In the genomic region with DNA sequence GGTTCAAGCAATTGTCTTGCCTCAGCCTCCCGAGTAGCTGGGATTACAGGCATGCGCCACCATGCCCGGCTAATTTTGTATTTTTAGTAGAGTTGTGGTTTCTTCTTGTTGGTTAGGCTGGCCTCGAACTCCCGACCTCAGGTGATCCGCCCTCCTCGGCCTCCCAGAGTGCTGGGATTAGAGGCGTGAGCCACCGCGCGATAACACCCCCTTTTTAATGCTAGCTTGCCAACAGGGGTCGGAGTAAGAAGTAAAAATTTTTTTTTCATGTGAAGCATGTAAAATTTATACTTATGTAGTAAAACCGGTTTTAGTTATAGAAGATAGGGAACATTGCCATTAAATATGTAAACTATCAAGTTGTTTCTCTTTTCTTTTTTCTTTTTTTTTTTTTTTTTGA, we compare ENCODE assay signal across 12 cellular contexts. TPM values are rescaled to one million over a fixed set of nuclear protein-coding genes. Genes with fewer than 3 reads are reported as not detected.
DNase-seq lines count a peak whose midpoint lies in the region; ATAC-seq and TF ChIP-seq lines count a peak whose summit lies in the region.
"Not testable (repeated sequence)": the region's sequence is repeated elsewhere in the genome, so short reads cannot be mapped to it uniquely, and the experiment has no call there.
"Had no signal": no experiment of that assay in that cellular context is flagged by ENCODE, and none has a peak within 500 bp of the region (broad histone marks: within the 10 kb centered on the region; RNA-seq: fewer than 3 reads in every experiment).

No MANE protein-coding gene starts in this region.

- CTCF ChIA-PET in Calu3 (lab: Charles Lee): not testable (repeated sequence)

- H3K27ac ChIP-seq in iPS-18a (ENCODE audit: low read length); neural cell (ENCODE audit: low read length): not testable (repeated sequence)

- H3K36me3 Mint-ChIP-seq in Calu3 (ENCODE audit: insufficient read depth, unreplicated experiment) (peaks cover 34% of the 10 kb centered on the region), brain (peaks cover 11% of the 10 kb centered on the region)
- not testable (repeated sequence) for H3K36me3 Mint-ChIP-seq in T-helper 17 cell (ENCODE audit: low read depth); activated T-cell treated with anti-CD3 and anti-CD28 coated beads, Interleukin-2, amount 50 U/mL, for 72 hours (ENCODE audit: insufficient read depth in 2 of 2); type B pancreatic cell

- not testable (repeated sequence) for ATAC-seq in T-helper 17 cell; activated T-cell treated with anti-CD3 and anti-CD28 coated beads, Interleukin-2, amount 50 U/mL, for 72 hours (replicated peaks in 1 of 2)

- H3K4me2 ChIP-seq in neural cell (ENCODE audit: low read length): not testable (repeated sequence)

- H3K4me1 Mint-ChIP-seq in Calu3 (ENCODE audit: low read depth, unreplicated experiment) (peaks cover 14% of the 10 kb centered on the region), T-helper 17 cell (peaks cover 28% of the 10 kb centered on the region), brain (peaks cover 40% of the 10 kb centered on the region), type B pancreatic cell (ENCODE audit: unreplicated experiment) (peaks cover 14% of the 10 kb centered on the region)
- H3K4me1 Mint-ChIP-seq in activated T-cell treated with anti-CD3 and anti-CD28 coated beads, Interleukin-2, amount 50 U/mL, for 72 hours (ENCODE audit: low read depth): peaks cover 37% of the 10 kb centered on the region

- H3K79me2 ChIP-seq in neural cell (replicated peaks; ENCODE audit: insufficient read depth, low read length): peaks cover 49% of the 10 kb centered on the region

- H3K4me3 Mint-ChIP-seq in Calu3 (ENCODE audit: low read depth, unreplicated experiment) (peak overlapping the region; percentile 77), T-helper 17 cell (peak overlapping the region; percentile 97), brain (peak overlapping the region; percentile 94 to 99 (median 98)), type B pancreatic cell (peak overlapping the region; percentile 95)
- peak overlapping the region; percentile 89 to 95 for H3K4me3 Mint-ChIP-seq in activated T-cell treated with anti-CD3 and anti-CD28 coated beads, Interleukin-2, amount 50 U/mL, for 72 hours

- H2AFZ ChIP-seq in neural cell (ENCODE audit: low read depth, low read length): not testable (repeated sequence)

- not testable (repeated sequence) for H3K9ac ChIP-seq in iPS-18a (ENCODE audit: low read length); neural cell (ENCODE audit: low read length)

- not testable (repeated sequence) for H4K20me1 ChIP-seq in neural cell (ENCODE audit: insufficient read depth)

- H3K9me3 ChIP-seq in T-helper 17 cell (ENCODE audit: control insufficient read depth, low read length, poor library complexity, severe bottlenecking); iPS-18a (ENCODE audit: control insufficient read depth, low read depth, low read length); neural cell (ENCODE audit: low read length): not testable (repeated sequence)

- not testable (repeated sequence) for H3K27me3 ChIP-seq in iPS-18a (ENCODE audit: control insufficient read depth, insufficient read depth, low read length); neural cell (ENCODE audit: insufficient read depth, low read depth, low read length)

- TF ChIP-seq EP300 in neural cell (conservative IDR thresholded peaks at IDR 0.05; ENCODE audit: poor library complexity, severe bottlenecking): not testable (repeated sequence)

- H3K9me2 ChIP-seq in neural cell (ENCODE audit: insufficient read depth, low read length): not testable (repeated sequence)

- not testable (repeated sequence) for DNase-seq in Calu3; LNCaP clone FGC (ENCODE audit: low read depth); T-helper 17 cell; activated T-cell treated with anti-CD3 and anti-CD28 coated beads, Interleukin-2, amount 50 U/mL, for 72 hours; type B pancreatic cell (ENCODE audit: extremely low spot score, unreplicated experiment)

- H3K27me3 Mint-ChIP-seq in Calu3 (ENCODE audit: unreplicated experiment); T-helper 17 cell; activated T-cell treated with anti-CD3 and anti-CD28 coated beads, Interleukin-2, amount 50 U/mL, for 72 hours (ENCODE audit: low read depth); brain; type B pancreatic cell: not testable (repeated sequence)

- H3K4me1 ChIP-seq in iPS-18a (ENCODE audit: control insufficient read depth, low read depth, low read length): not testable (repeated sequence)

- BruUV-seq in Calu3 (replicated peaks; lab: Mats Ljungman, UMichigan): not testable (repeated sequence)

- not testable (repeated sequence) for H3F3A ChIP-seq in neural cell (ENCODE audit: insufficient read depth, low read length, poor library complexity, severe bottlenecking)

- not testable (repeated sequence) for H3K36me3 ChIP-seq in iPS-18a (ENCODE audit: control insufficient read depth, low read depth, low read length); neural cell (ENCODE audit: insufficient read depth, low read length)

- not testable (repeated sequence) for H3K9me3 Mint-ChIP-seq in Calu3 (ENCODE audit: low read depth, unreplicated experiment); activated T-cell treated with anti-CD3 and anti-CD28 coated beads, Interleukin-2, amount 50 U/mL, for 72 hours; brain; type B pancreatic cell

- not testable (repeated sequence) for TF ChIP-seq RAD21 in neural cell (conservative IDR thresholded peaks at IDR 0.05)

- not testable (repeated sequence) for TF ChIP-seq CTCF in Calu3 (IDR thresholded peaks at IDR 0.05; ENCODE audit: unreplicated experiment); LNCaP clone FGC (IDR thresholded peaks at IDR 0.05; ENCODE audit: control insufficient read depth, extremely low read depth, insufficient read depth); brain (conservative IDR thresholded peaks at IDR 0.05); neural cell (IDR thresholded peaks at IDR 0.05; ENCODE audit: poor library complexity, severe bottlenecking); type B pancreatic cell (conservative IDR thresholded peaks at IDR 0.05)

- H3K4me3 ChIP-seq in LNCaP clone FGC (ENCODE audit: low read depth, low read length) (peak overlapping the region; percentile 98; the same call in 1 of the 2 replicates), iPS-18a (ENCODE audit: low read length) (peak overlapping the region; percentile 99), neural cell (ENCODE audit: low read length) (peak overlapping the region; percentile 86)

- intact Hi-C loops in Calu3 (cut with micrococcal nuclease; ENCODE audit: unreplicated experiment): not testable (repeated sequence)

- not testable (repeated sequence) for H3K27ac Mint-ChIP-seq in Calu3 (ENCODE audit: unreplicated experiment); T-helper 17 cell; activated T-cell treated with anti-CD3 and anti-CD28 coated beads, Interleukin-2, amount 50 U/mL, for 72 hours
- H3K27ac Mint-ChIP-seq in brain (peak overlapping the region in 1 of 5 experiments; percentile 95), type B pancreatic cell (peak overlapping the region; percentile 90)

RNA-seq across cellular contexts. Expression of a gene that starts 1.9 kb away (rescaled TPM):
- total RNA-seq in Calu3 (2022): 10.8 and 12.1 TPM in 2 replicates
- 1 to 10 TPM; 4.9 to 8.3 TPM for total RNA-seq in T-helper 17 cell
- 10 to 100 TPM; 14.0 to 16.9 TPM for total RNA-seq in activated T-cell treated with anti-CD3 and anti-CD28 coated beads, Interleukin-2, amount 50 U/mL, for 72 hours
- 10.4 TPM for polyA plus RNA-seq in brain (ENCODE audit: insufficient read depth, low read depth, low replicate concordance)
- polyA plus RNA-seq in neural cell: 31.5 and 35.3 TPM in 2 replicates
- polyA minus RNA-seq in neural cell: 40.4 and 45.0 TPM in 2 replicates
- 12.8 and 14.8 TPM in 2 replicates for total RNA-seq in type B pancreatic cell (ENCODE audit: low replicate concordance)

RNA-seq across cellular contexts. Expression of a gene that starts 2.0 kb away (rescaled TPM):
- 20.3 and 23.9 TPM in 2 replicates for total RNA-seq in Calu3 (2022)
- total RNA-seq in T-helper 17 cell: 10 to 100 TPM; 18.1 to 29.6 TPM
- 10 to 100 TPM; 20.3 to 27.6 TPM for total RNA-seq in activated T-cell treated with anti-CD3 and anti-CD28 coated beads, Interleukin-2, amount 50 U/mL, for 72 hours
- 9.8 TPM for polyA plus RNA-seq in brain (ENCODE audit: insufficient read depth, low read depth, low replicate concordance)
- 4.3 and 7.2 TPM in 2 replicates for polyA plus RNA-seq in neural cell
- 4.1 and 6.8 TPM in 2 replicates for polyA minus RNA-seq in neural cell
- 16.9 and 17.1 TPM in 2 replicates for total RNA-seq in type B pancreatic cell (ENCODE audit: low replicate concordance)

RNA-seq across cellular contexts. Expression of a gene that starts 55.2 kb away (rescaled TPM):
- total RNA-seq in Calu3 (2022): not detected in 2 replicates
- not detected for total RNA-seq in T-helper 17 cell
- not detected for total RNA-seq in activated T-cell treated with anti-CD3 and anti-CD28 coated beads, Interleukin-2, amount 50 U/mL, for 72 hours
- not detected for polyA plus RNA-seq in brain (ENCODE audit: insufficient read depth, low read depth, low replicate concordance)
- polyA plus RNA-seq in neural cell: not detected in 2 replicates
- not detected in 2 replicates for polyA minus RNA-seq in neural cell
- total RNA-seq in type B pancreatic cell (ENCODE audit: low replicate concordance): not detected in 2 replicates
- total RNA-seq: left colon, posterior vena cava, sigmoid colon, stomach had no signal
- polyA plus RNA-seq: sigmoid colon, stomach had no signal
